ENCODE assay signal across 1 cellular context in the genomic region with DNA sequence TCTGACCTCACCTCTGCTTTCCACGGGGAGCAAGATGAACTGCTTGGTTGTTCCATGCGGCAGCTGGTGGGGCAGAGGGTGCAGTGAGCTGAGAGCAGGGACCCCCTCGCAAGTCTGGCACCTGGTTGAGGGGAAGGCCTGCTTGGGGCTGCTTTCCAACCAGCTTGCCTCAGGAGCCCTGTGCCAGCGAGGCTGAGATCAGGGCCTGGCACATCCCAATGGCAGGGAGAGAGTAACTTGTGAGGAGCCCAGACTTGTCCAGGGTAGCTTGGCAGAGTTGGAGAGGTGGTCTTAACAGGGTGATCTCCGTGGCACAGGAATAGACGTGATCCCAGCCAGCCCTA.
TF ChIP-seq lines count a peak whose summit lies in the region.

No MANE protein-coding gene starts in this region.

TF ChIP-seq in HepG2, 621 proteins besides CTCF, POLR2A, EP300 and RAD21 (continued from another document):
- TF ChIP-seq ZNF687 (CRISPR knock-in tag; IDR thresholded peaks at IDR 0.05): peak; percentile 64
- 0 out of 2 replicates have a peak, but pooled peaks have one; percentile 32 for TF ChIP-seq ZNF619 (CRISPR knock-in tag; IDR thresholded peaks at IDR 0.05)
- TF ChIP-seq, protein P1, sequence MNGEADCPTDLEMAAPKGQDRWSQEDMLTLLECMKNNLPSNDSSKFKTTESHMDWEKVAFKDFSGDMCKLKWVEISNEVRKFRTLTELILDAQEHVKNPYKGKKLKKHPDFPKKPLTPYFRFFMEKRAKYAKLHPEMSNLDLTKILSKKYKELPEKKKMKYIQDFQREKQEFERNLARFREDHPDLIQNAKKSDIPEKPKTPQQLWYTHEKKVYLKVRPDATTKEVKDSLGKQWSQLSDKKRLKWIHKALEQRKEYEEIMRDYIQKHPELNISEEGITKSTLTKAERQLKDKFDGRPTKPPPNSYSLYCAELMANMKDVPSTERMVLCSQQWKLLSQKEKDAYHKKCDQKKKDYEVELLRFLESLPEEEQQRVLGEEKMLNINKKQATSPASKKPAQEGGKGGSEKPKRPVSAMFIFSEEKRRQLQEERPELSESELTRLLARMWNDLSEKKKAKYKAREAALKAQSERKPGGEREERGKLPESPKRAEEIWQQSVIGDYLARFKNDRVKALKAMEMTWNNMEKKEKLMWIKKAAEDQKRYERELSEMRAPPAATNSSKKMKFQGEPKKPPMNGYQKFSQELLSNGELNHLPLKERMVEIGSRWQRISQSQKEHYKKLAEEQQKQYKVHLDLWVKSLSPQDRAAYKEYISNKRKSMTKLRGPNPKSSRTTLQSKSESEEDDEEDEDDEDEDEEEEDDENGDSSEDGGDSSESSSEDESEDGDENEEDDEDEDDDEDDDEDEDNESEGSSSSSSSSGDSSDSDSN (CRISPR knock-in tag; IDR thresholded peaks at IDR 0.05): 0 out of 2 replicates have a peak, but pooled peaks have one; percentile 11
- TF ChIP-seq ARNTL (CRISPR knock-in tag; IDR thresholded peaks at IDR 0.05): no peak
- TF ChIP-seq MIER2 (CRISPR knock-in tag; IDR thresholded peaks at IDR 0.05): no peak
- TF ChIP-seq ZNF143 (CRISPR knock-in tag; IDR thresholded peaks at IDR 0.05): 0 out of 2 replicates have a peak, but pooled peaks have one; percentile 11
- TF ChIP-seq ZFP91 (CRISPR knock-in tag; IDR thresholded peaks at IDR 0.05; ENCODE audit: borderline replicate concordance): peak; percentile 41; the same call in 1 of the 2 replicates
- TF ChIP-seq ZBTB20 (CRISPR knock-in tag; IDR thresholded peaks at IDR 0.05; ENCODE audit: borderline replicate concordance, low read depth): 0 out of 2 replicates have a peak, but pooled peaks have one; percentile 52
- TF ChIP-seq ZBTB38 (CRISPR knock-in tag; IDR thresholded peaks at IDR 0.05): peak; percentile 44; the same call in 1 of the 2 replicates
- no peak for TF ChIP-seq ZNF83 (CRISPR knock-in tag; IDR thresholded peaks at IDR 0.05; ENCODE audit: borderline replicate concordance)
- TF ChIP-seq ZNF350 (CRISPR knock-in tag; IDR thresholded peaks at IDR 0.05; ENCODE audit: borderline replicate concordance, low read depth): 0 out of 2 replicates have a peak, but pooled peaks have one; percentile 27
- TF ChIP-seq ZNF225 (CRISPR knock-in tag; IDR thresholded peaks at IDR 0.05): 0 out of 2 replicates have a peak, but pooled peaks have one; percentile 34
- TF ChIP-seq SRSF4 (IDR thresholded peaks at IDR 0.05; ENCODE audit: low read depth, low read length, poor library complexity, severe bottlenecking): no peak
- TF ChIP-seq E2F1 (CRISPR knock-in tag; IDR thresholded peaks at IDR 0.05): no peak
- no peak for TF ChIP-seq SIX4 (CRISPR knock-in tag; IDR thresholded peaks at IDR 0.05)
